ENCODE assay signal across 14 cellular contexts in the genomic region with DNA sequence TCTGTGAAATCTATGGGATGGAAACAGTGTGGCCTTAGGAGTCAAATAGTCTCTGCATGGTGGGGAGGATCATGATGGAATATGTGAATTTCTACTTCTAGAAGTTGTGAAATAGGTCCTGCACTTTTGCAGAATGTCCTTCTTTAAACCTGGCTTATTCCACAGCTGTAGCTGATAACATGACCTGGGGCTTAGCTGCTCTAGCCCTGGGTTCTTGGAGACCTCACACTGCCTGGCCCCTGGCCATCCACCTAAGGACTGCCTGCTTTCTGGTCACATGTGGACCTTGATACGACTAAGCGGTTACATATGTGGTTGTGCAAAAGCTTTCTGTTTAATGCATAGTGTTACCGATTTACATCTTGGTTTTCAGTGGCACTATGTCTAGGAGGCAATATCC.
DNase-seq lines count a peak whose midpoint lies in the region; FAIRE-seq and TF ChIP-seq lines count a peak whose summit lies in the region.
"Had no signal": no experiment of that assay in that cellular context is flagged by ENCODE, and none has a peak within 500 bp of the region (broad histone marks: within the 10 kb centered on the region; RNA-seq: fewer than 3 reads in every experiment).

No MANE protein-coding gene starts in this region.

- H2AFZ ChIP-seq in astrocyte (ENCODE audit: low read depth, low read length), result no peak overlapping the region
- no peak overlapping the region for H2AFZ ChIP-seq in hepatocyte

- TF ChIP-seq POLR2A in spleen (IDR thresholded peaks at IDR 0.05), result no peak

- H3K36me3 Mint-ChIP-seq in astrocyte (ENCODE audit: low read depth, unreplicated experiment), result peaks cover 17% of the 10 kb centered on the region

- H3K27me3 Mint-ChIP-seq in astrocyte (ENCODE audit: low read depth, unreplicated experiment), result no peaks in the 10 kb centered on the region

- H3K4me2 ChIP-seq in astrocyte (ENCODE audit: low read length), result no peak overlapping the region
- no peak overlapping the region for H3K4me2 ChIP-seq in hepatocyte

- H3K27ac ChIP-seq in astrocyte (ENCODE audit: low read depth, low read length) (no peak overlapping the region), hepatocyte (peak overlapping the region; percentile 11), spleen (peak overlapping the region in 1 of 8 donors; percentile 37)
- H3K27ac ChIP-seq: psoas muscle had no signal

- no peak overlapping the region for H3K27ac Mint-ChIP-seq in astrocyte (ENCODE audit: unreplicated experiment)
- H3K27ac Mint-ChIP-seq: WTC11 had no signal

- H3K36me3 ChIP-seq in astrocyte (ENCODE audit: insufficient read depth, low read length), result peaks cover 7% of the 10 kb centered on the region
- no peaks in the 10 kb centered on the region for H3K36me3 ChIP-seq in hepatocyte (replicated peaks; ENCODE audit: insufficient read depth, low read depth)
- H3K36me3 ChIP-seq in spleen, result peaks cover 0 to 59% (median 26%) of the 10 kb centered on the region in 6 donors
- H3K36me3 ChIP-seq: BE2C had no signal

- no peaks in the 10 kb centered on the region for H3K9me3 ChIP-seq in astrocyte (ENCODE audit: insufficient read depth, low read depth, low read length)
- no peaks in the 10 kb centered on the region for H3K9me3 ChIP-seq in hepatocyte (ENCODE audit: low read depth)
- H3K9me3 ChIP-seq in spleen, result no peaks in the 10 kb centered on the region
- H3K9me3 ChIP-seq: BE2C, psoas muscle had no signal

- H3K27me3 ChIP-seq in astrocyte (ENCODE audit: insufficient read depth, low read length), result no peaks in the 10 kb centered on the region
- H3K27me3 ChIP-seq in hepatocyte, result no peaks in the 10 kb centered on the region
- no peaks in the 10 kb centered on the region for H3K27me3 ChIP-seq in spleen (replicated peaks in 1 of 7)
- H3K27me3 ChIP-seq: BE2C had no signal

- H3K79me2 ChIP-seq in astrocyte (ENCODE audit: insufficient read depth, low read length) (no peaks in the 10 kb centered on the region), hepatocyte (no peaks in the 10 kb centered on the region)

- peaks cover 43% of the 10 kb centered on the region for H3K4me1 ChIP-seq in astrocyte (ENCODE audit: insufficient read depth, low read length)
- H3K4me1 ChIP-seq in hepatocyte (ENCODE audit: insufficient read depth), result no peaks in the 10 kb centered on the region
- peaks cover 37 to 93% (median 57%) of the 10 kb centered on the region in 6 donors for H3K4me1 ChIP-seq in spleen
- H3K4me1 ChIP-seq: BE2C, psoas muscle had no signal

- TF ChIP-seq CTCF in astrocyte (IDR thresholded peaks at IDR 0.05; ENCODE audit: insufficient read depth, low read depth, low read length), result no peak
- TF ChIP-seq CTCF in hepatocyte (IDR thresholded peaks at IDR 0.05; ENCODE audit: poor library complexity), result no peak
- TF ChIP-seq CTCF in spleen (IDR thresholded peaks at IDR 0.05 in 8 of 11, conservative IDR thresholded peaks at IDR 0.05 in 3 of 11), result no peak

- no peak overlapping the region for H3K4me3 ChIP-seq in astrocyte (ENCODE audit: insufficient read depth, low read depth, low read length)
- H3K4me3 ChIP-seq in hepatocyte, result no peak overlapping the region
- H3K4me3 ChIP-seq in spleen, result no peak overlapping the region
- H3K4me3 ChIP-seq: psoas muscle had no signal

- H3K4me3 Mint-ChIP-seq in astrocyte (ENCODE audit: unreplicated experiment), result no peak overlapping the region
- H3K4me3 Mint-ChIP-seq: WTC11 had no signal

- H3K9me3 Mint-ChIP-seq in astrocyte (ENCODE audit: unreplicated experiment), result no peaks in the 10 kb centered on the region
- H3K9me3 Mint-ChIP-seq: WTC11 had no signal

- peaks cover 43% of the 10 kb centered on the region for H3K4me1 Mint-ChIP-seq in astrocyte (ENCODE audit: low read depth, unreplicated experiment)

- DNase-seq in EL (peak; percentile 50), M059J (ENCODE audit: low read depth) (peak; percentile 42), astrocyte (ENCODE audit: low read depth) (peak; percentile 14), hepatocyte (ENCODE audit: low spot score) (peak; percentile 41), NCI-H1105 treated with DMSO at 0.1 percent for 48 hours (lab: John Stamatoyannopoulos, UW) (no peak), spleen (no peak), NCI-H524 treated with DMSO at 0.1 percent for 48 hours (lab: John Stamatoyannopoulos, UW) (no peak)
- DNase-seq in effector CD8-positive, alpha-beta T cell (lab: John Stamatoyannopoulos, UW), result no peak
- DNase-seq: BE2C, DMS153, NCI-H69, psoas muscle had no signal

- intact Hi-C loops in spleen (cut with DNase I; ENCODE audit: low total_unique reads), result loop anchor here (10.0 kb wide), 1 partner anchor 223 kb away; no protein-coding TSS in a partner anchor

- no peak for FAIRE-seq in astrocyte (lab: Jason Lieb, UNC)
- FAIRE-seq: urothelium cell line had no signal

- H3K9ac ChIP-seq in astrocyte (ENCODE audit: low read length), result no peak overlapping the region

- 75% methylated on average over 3 of the region's 3 CpGs for WGBS in hepatocyte (ENCODE audit: low lambda C conversion rate, missing lambda C conversion rate)
- WGBS in spleen, 5 donors, result 69 to 91% (median 74%) methylated on average over 3 of the region's 3 CpGs

- H3K9me2 ChIP-seq in hepatocyte (replicated peaks; ENCODE audit: insufficient read depth), result no peaks in the 10 kb centered on the region

- H4K20me1 ChIP-seq in astrocyte (ENCODE audit: insufficient read depth, low read length) (no peaks in the 10 kb centered on the region), hepatocyte (ENCODE audit: insufficient read depth, poor library complexity, severe bottlenecking) (no peaks in the 10 kb centered on the region)

Comparison
In these comparisons a context has a peak if more than half of its experiments do, and no peak if none do; other contexts are left out.
1. DNase-seq: peak in EL (single experiment), M059J (single experiment), astrocyte (single experiment) and hepatocyte (single experiment); none in NCI-H1105 treated with DMSO at 0.1 percent for 48 hours (single experiment), spleen (single experiment), NCI-H524 treated with DMSO at 0.1 percent for 48 hours (single experiment) and effector CD8-positive, alpha-beta T cell (single experiment).